Comparison of ENCODE assay signal across 1 cellular context in the genomic region with DNA sequence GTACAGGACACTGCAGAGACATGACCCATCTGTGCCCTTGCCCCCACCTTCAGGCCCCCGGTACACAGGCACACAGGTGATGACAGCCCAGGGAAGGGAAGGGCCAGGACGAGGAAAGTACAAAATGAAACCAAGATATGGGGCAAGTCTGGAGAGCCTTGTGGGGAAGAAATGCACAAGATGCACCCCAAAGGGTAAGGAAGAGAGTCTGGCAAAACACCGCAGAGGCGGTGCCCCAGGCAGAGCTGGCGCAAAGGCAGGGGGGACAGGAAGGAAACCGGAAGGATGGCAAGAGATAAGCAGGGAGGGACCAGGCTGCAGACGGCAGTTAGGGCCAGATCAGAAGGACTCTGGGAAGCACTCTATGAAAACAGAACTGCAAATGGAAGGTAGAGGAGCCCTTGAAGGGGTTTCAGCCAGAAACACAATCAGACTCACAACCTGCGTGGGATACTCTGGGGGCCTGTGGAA.
A peak's percentile ranks its signal among the peaks of the same experiment; 100 is the strongest.
TF ChIP-seq lines count a peak whose summit lies in the region.

No MANE protein-coding gene starts in this region.

TF ChIP-seq in K562, 482 proteins besides CTCF, POLR2A, EP300 and RAD21 (continued from another document and continues in another):
- TF ChIP-seq, protein P1, sequence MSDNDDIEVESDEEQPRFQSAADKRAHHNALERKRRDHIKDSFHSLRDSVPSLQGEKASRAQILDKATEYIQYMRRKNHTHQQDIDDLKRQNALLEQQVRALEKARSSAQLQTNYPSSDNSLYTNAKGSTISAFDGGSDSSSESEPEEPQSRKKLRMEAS (CRISPR knock-in tag; IDR thresholded peaks at IDR 0.05), result no peak
- TF ChIP-seq, protein P2, sequence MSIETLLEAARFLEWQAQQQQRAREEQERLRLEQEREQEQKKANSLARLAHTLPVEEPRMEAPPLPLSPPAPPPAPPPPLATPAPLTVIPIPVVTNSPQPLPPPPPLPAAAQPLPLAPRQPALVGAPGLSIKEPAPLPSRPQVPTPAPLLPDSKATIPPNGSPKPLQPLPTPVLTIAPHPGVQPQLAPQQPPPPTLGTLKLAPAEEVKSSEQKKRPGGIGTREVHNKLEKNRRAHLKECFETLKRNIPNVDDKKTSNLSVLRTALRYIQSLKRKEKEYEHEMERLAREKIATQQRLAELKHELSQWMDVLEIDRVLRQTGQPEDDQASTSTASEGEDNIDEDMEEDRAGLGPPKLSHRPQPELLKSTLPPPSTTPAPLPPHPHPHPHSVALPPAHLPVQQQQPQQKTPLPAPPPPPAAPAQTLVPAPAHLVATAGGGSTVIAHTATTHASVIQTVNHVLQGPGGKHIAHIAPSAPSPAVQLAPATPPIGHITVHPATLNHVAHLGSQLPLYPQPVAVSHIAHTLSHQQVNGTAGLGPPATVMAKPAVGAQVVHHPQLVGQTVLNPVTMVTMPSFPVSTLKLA (conservative IDR thresholded peaks at IDR 0.05), result 0 out of 4 replicates have a peak, but pooled peaks of 1 of the 2 experiments have one; percentile 44
- TF ChIP-seq ZFP36 (IDR thresholded peaks at IDR 0.05; ENCODE audit: low read depth, low read length, partially characterized antibody), result no peak
- TF ChIP-seq, protein P3, sequence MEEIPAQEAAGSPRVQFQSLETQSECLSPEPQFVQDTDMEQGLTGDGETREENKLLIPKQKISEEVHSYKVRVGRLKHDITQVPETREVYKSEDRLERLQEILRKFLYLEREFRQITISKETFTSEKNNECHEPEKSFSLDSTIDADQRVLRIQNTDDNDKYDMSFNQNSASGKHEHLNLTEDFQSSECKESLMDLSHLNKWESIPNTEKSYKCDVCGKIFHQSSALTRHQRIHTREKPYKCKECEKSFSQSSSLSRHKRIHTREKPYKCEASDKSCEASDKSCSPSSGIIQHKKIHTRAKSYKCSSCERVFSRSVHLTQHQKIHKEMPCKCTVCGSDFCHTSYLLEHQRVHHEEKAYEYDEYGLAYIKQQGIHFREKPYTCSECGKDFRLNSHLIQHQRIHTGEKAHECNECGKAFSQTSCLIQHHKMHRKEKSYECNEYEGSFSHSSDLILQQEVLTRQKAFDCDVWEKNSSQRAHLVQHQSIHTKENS (CRISPR knock-in tag; IDR thresholded peaks at IDR 0.05), result no peak
- TF ChIP-seq HDAC1 (IDR thresholded peaks at IDR 0.05), result peak in 1 of 2 experiments; percentile 74; a peak in 2 of 4 replicates
- no peak for TF ChIP-seq MCM5 (IDR thresholded peaks at IDR 0.05; ENCODE audit: low read depth)
- peak; percentile 80; the same call in 1 of the 2 replicates for TF ChIP-seq NCOA1 (IDR thresholded peaks at IDR 0.05; ENCODE audit: low read depth)
- no peak for TF ChIP-seq CHD4 (IDR thresholded peaks at IDR 0.05; ENCODE audit: insufficient read depth, insufficient replicate concordance, low read depth, low read length, poor library complexity, severe bottlenecking)
- TF ChIP-seq ZNF561 (CRISPR knock-in tag; conservative IDR thresholded peaks at IDR 0.05), result no peak
- peak; percentile 28; the same call in 1 of the 2 replicates for TF ChIP-seq MBD2 (IDR thresholded peaks at IDR 0.05; ENCODE audit: borderline replicate concordance, low read depth)
- TF ChIP-seq CXXC5 (CRISPR knock-in tag; IDR thresholded peaks at IDR 0.05), result peak; percentile 67
- TF ChIP-seq, protein P4, sequence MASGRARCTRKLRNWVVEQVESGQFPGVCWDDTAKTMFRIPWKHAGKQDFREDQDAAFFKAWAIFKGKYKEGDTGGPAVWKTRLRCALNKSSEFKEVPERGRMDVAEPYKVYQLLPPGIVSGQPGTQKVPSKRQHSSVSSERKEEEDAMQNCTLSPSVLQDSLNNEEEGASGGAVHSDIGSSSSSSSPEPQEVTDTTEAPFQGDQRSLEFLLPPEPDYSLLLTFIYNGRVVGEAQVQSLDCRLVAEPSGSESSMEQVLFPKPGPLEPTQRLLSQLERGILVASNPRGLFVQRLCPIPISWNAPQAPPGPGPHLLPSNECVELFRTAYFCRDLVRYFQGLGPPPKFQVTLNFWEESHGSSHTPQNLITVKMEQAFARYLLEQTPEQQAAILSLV (tag; IDR thresholded peaks at IDR 0.05), result no peak
- TF ChIP-seq, protein P5, sequence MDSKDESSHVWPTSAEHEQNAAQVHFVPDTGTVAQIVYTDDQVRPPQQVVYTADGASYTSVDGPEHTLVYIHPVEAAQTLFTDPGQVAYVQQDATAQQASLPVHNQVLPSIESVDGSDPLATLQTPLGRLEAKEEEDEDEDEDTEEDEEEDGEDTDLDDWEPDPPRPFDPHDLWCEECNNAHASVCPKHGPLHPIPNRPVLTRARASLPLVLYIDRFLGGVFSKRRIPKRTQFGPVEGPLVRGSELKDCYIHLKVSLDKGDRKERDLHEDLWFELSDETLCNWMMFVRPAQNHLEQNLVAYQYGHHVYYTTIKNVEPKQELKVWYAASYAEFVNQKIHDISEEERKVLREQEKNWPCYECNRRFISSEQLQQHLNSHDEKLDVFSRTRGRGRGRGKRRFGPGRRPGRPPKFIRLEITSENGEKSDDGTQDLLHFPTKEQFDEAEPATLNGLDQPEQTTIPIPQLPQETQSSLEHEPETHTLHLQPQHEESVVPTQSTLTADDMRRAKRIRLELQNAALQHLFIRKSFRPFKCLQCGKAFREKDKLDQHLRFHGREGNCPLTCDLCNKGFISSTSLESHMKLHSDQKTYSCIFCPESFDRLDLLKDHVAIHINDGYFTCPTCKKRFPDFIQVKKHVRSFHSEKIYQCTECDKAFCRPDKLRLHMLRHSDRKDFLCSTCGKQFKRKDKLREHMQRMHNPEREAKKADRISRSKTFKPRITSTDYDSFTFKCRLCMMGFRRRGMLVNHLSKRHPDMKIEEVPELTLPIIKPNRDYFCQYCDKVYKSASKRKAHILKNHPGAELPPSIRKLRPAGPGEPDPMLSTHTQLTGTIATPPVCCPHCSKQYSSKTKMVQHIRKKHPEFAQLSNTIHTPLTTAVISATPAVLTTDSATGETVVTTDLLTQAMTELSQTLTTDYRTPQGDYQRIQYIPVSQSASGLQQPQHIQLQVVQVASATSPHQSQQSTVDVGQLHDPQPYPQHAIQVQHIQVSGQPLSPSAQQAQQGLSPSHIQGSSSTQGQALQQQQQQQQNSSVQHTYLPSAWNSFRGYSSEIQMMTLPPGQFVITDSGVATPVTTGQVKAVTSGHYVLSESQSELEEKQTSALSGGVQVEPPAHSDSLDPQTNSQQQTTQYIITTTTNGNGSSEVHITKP (IDR thresholded peaks at IDR 0.05; ENCODE audit: partially characterized antibody), result peak; percentile 44
- TF ChIP-seq BDP1 (IDR thresholded peaks at IDR 0.05; ENCODE audit: insufficient read depth, insufficient read length), result no peak
- TF ChIP-seq, protein P6, sequence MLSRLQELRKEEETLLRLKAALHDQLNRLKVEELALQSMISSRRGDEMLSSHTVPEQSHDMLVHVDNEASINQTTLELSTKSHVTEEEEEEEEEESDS (CRISPR knock-in tag; IDR thresholded peaks at IDR 0.05), result no peak
- no peak for TF ChIP-seq CHD2 (IDR thresholded peaks at IDR 0.05; ENCODE audit: low read depth, low read length)
- TF ChIP-seq, protein P7, sequence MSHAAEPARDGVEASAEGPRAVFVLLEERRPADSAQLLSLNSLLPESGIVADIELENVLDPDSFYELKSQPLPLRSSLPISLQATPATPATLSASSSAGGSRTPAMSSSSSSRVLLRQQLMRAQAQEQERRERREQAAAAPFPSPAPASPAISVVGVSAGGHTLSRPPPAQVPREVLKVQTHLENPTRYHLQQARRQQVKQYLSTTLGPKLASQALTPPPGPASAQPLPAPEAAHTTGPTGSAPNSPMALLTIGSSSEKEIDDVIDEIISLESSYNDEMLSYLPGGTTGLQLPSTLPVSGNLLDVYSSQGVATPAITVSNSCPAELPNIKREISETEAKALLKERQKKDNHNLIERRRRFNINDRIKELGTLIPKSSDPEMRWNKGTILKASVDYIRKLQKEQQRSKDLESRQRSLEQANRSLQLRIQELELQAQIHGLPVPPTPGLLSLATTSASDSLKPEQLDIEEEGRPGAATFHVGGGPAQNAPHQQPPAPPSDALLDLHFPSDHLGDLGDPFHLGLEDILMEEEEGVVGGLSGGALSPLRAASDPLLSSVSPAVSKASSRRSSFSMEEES (CRISPR knock-in tag; IDR thresholded peaks at IDR 0.05), result no peak
- TF ChIP-seq, protein P8, sequence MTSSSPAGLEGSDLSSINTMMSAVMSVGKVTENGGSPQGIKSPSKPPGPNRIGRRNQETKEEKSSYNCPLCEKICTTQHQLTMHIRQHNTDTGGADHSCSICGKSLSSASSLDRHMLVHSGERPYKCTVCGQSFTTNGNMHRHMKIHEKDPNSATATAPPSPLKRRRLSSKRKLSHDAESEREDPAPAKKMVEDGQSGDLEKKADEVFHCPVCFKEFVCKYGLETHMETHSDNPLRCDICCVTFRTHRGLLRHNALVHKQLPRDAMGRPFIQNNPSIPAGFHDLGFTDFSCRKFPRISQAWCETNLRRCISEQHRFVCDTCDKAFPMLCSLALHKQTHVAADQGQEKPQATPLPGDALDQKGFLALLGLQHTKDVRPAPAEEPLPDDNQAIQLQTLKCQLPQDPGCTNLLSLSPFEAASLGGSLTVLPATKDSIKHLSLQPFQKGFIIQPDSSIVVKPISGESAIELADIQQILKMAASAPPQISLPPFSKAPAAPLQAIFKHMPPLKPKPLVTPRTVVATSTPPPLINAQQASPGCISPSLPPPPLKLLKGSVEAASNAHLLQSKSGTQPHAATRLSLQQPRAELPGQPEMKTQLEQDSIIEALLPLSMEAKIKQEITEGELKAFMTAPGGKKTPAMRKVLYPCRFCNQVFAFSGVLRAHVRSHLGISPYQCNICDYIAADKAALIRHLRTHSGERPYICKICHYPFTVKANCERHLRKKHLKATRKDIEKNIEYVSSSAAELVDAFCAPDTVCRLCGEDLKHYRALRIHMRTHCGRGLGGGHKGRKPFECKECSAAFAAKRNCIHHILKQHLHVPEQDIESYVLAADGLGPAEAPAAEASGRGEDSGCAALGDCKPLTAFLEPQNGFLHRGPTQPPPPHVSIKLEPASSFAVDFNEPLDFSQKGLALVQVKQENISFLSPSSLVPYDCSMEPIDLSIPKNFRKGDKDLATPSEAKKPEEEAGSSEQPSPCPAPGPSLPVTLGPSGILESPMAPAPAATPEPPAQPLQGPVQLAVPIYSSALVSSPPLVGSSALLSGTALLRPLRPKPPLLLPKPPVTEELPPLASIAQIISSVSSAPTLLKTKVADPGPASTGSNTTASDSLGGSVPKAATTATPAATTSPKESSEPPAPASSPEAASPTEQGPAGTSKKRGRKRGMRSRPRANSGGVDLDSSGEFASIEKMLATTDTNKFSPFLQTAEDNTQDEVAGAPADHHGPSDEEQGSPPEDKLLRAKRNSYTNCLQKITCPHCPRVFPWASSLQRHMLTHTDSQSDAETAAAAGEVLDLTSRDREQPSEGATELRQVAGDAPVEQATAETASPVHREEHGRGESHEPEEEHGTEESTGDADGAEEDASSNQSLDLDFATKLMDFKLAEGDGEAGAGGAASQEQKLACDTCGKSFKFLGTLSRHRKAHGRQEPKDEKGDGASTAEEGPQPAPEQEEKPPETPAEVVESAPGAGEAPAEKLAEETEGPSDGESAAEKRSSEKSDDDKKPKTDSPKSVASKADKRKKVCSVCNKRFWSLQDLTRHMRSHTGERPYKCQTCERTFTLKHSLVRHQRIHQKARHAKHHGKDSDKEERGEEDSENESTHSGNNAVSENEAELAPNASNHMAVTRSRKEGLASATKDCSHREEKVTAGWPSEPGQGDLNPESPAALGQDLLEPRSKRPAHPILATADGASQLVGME (CRISPR knock-in tag; IDR thresholded peaks at IDR 0.05), result peak; percentile 83; the same call in 1 of the 2 replicates
- no peak for TF ChIP-seq DDX20 (tag; IDR thresholded peaks at IDR 0.05; ENCODE audit: low read depth)
- no peak for TF ChIP-seq FOXJ3 (CRISPR knock-in tag; IDR thresholded peaks at IDR 0.05)
- TF ChIP-seq, protein P9, sequence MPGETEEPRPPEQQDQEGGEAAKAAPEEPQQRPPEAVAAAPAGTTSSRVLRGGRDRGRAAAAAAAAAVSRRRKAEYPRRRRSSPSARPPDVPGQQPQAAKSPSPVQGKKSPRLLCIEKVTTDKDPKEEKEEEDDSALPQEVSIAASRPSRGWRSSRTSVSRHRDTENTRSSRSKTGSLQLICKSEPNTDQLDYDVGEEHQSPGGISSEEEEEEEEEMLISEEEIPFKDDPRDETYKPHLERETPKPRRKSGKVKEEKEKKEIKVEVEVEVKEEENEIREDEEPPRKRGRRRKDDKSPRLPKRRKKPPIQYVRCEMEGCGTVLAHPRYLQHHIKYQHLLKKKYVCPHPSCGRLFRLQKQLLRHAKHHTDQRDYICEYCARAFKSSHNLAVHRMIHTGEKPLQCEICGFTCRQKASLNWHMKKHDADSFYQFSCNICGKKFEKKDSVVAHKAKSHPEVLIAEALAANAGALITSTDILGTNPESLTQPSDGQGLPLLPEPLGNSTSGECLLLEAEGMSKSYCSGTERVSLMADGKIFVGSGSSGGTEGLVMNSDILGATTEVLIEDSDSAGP (CRISPR knock-in tag; IDR thresholded peaks at IDR 0.05), result no peak
- TF ChIP-seq, protein P10, sequence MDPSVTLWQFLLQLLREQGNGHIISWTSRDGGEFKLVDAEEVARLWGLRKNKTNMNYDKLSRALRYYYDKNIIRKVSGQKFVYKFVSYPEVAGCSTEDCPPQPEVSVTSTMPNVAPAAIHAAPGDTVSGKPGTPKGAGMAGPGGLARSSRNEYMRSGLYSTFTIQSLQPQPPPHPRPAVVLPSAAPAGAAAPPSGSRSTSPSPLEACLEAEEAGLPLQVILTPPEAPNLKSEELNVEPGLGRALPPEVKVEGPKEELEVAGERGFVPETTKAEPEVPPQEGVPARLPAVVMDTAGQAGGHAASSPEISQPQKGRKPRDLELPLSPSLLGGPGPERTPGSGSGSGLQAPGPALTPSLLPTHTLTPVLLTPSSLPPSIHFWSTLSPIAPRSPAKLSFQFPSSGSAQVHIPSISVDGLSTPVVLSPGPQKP (CRISPR knock-in tag; IDR thresholded peaks at IDR 0.05), result no peak
- peak; percentile 94 for TF ChIP-seq SMAD4 (CRISPR knock-in tag; conservative IDR thresholded peaks at IDR 0.05)
- TF ChIP-seq TBP (optimal IDR thresholded peaks at IDR 0.05; ENCODE audit: low read depth, low read length), result no peak
- no peak for TF ChIP-seq MEF2A (IDR thresholded peaks at IDR 0.05; ENCODE audit: control insufficient read depth, low read depth, low read length)
- TF ChIP-seq ARID1B (IDR thresholded peaks at IDR 0.05), result peak; percentile 92
- no peak for TF ChIP-seq SMC3 (conservative IDR thresholded peaks at IDR 0.05; ENCODE audit: insufficient read depth, low read depth, low read length)
- TF ChIP-seq ZNF311 (CRISPR knock-in tag; IDR thresholded peaks at IDR 0.05), result no peak; the same call in 1 of the 2 replicates
- TF ChIP-seq PTBP1 (IDR thresholded peaks at IDR 0.05; ENCODE audit: low read depth, low read length), result no peak
- no peak for TF ChIP-seq ILK (tag; IDR thresholded peaks at IDR 0.05; ENCODE audit: borderline replicate concordance, low read depth)
- peak; percentile 46; the same call in 1 of the 2 replicates for TF ChIP-seq STAT5A (IDR thresholded peaks at IDR 0.05; ENCODE audit: borderline replicate concordance, low read length)
- TF ChIP-seq ZNF124 (CRISPR knock-in tag; IDR thresholded peaks at IDR 0.05), result no peak
- TF ChIP-seq HOXB6 (CRISPR knock-in tag; IDR thresholded peaks at IDR 0.05; ENCODE audit: borderline replicate concordance), result no peak
- TF ChIP-seq POLR2H (tag; IDR thresholded peaks at IDR 0.05; ENCODE audit: low read depth), result no peak
- TF ChIP-seq HIVEP1 (CRISPR knock-in tag; IDR thresholded peaks at IDR 0.05), result peak; percentile 56; the same call in 1 of the 2 replicates
- TF ChIP-seq LARP7 (IDR thresholded peaks at IDR 0.05), result no peak
- TF ChIP-seq PPARD (CRISPR knock-in tag; IDR thresholded peaks at IDR 0.05), result no peak
- TF ChIP-seq, protein P11, sequence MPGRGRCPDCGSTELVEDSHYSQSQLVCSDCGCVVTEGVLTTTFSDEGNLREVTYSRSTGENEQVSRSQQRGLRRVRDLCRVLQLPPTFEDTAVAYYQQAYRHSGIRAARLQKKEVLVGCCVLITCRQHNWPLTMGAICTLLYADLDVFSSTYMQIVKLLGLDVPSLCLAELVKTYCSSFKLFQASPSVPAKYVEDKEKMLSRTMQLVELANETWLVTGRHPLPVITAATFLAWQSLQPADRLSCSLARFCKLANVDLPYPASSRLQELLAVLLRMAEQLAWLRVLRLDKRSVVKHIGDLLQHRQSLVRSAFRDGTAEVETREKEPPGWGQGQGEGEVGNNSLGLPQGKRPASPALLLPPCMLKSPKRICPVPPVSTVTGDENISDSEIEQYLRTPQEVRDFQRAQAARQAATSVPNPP (IDR thresholded peaks at IDR 0.05; ENCODE audit: borderline replicate concordance, insufficient read depth, insufficient read length), result no peak
- TF ChIP-seq L3MBTL2 (IDR thresholded peaks at IDR 0.05), result no peak
